Comparison of ENCODE assay signal across 14 cellular contexts in the genomic region with DNA sequence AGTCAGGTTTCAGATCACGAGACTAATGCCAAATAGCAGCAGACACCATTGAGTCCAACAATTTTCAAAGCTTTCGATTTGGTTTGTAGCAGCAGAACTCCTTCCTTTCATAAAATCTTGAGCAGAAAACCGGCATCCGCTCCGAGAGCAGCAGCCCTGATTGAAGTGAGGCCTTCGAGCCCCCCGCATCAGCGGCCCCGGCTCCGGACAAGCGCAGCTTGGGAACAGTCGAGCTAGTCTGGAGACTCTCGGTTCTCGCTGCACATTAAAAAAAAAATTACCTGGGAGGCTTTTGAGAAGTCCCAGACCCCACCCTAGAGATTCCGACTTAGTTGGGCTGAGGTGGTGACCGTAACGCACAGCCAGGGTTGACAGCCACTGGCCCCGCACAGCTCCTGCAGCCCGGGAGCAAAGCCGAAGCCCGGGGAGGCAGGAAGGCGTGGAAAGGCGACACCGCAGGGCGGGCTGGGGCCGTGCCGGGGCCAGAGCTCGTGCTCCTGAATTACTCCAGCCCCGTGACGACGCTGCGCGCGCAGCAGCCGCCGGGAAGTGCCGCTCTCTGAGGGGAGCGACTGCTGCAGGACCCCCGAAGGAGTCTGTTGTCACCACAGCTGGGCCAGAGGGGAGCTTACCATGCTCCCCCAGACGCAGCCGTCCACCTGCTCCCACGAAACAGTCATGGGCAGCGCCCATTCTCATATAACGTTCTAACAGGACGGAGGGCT. TPM values are rescaled to one million over a fixed set of nuclear protein-coding genes. Genes with fewer than 3 reads are reported as not detected.
DNase-seq lines count a peak whose midpoint lies in the region; ATAC-seq lines count a peak whose summit lies in the region.
"Had no signal": no experiment of that assay in that cellular context is flagged by ENCODE, and none has a peak within 500 bp of the region (broad histone marks: within the 10 kb centered on the region; RNA-seq: fewer than 3 reads in every experiment).

No MANE protein-coding gene starts in this region.

- ATAC-seq in left ventricle myocardium superior (peak; percentile 98), esophagus mucosa (no peak), GM19467 (IDR thresholded peaks at IDR 0.05; ENCODE audit: unreplicated experiment) (no peak)

- intact Hi-C loops in left ventricle myocardium superior (cut with micrococcal nuclease): no loop called here
- intact Hi-C loops in posterior vena cava (cut with DNase I): no loop called here

- peak; percentile 28 for DNase-seq in DMS53 treated with DMSO at 0.1 percent for 48 hours (lab: John Stamatoyannopoulos, UW; ENCODE audit: unreplicated experiment)
- peak; percentile 95 for DNase-seq in NCI-H526 treated with DMSO at 0.1 percent for 48 hours (lab: John Stamatoyannopoulos, UW)
- peak; percentile 86 for DNase-seq in left ventricle myocardium superior
- DNase-seq in posterior vena cava (ENCODE audit: low spot score): peak; percentile 78
- DNase-seq in GDM1 (lab: John Stamatoyannopoulos, UW): no peak
- no peak for DNase-seq in HT-29 (ENCODE audit: low spot score)
- DNase-seq: activated CD4-positive, alpha-beta T cell treated with anti-CD3 and anti-CD28 coated beads for 4 hours; activated naive CD4-positive, alpha-beta T cell treated with anti-CD3 and anti-CD28 coated beads, Interleukin-2, amount 50 U/mL, for 16 hours; effector memory CD4-positive, alpha-beta T cell; NCI-H1694 treated with DMSO at 0.1 percent for 48 hours; occipital lobe; RPMI8226 had no signal

RNA-seq across cellular contexts. Expression of gene SPATA19, which starts 57.8 kb away (rescaled TPM):
- total RNA-seq in left ventricle myocardium superior (not detected), posterior vena cava (not detected), esophagus mucosa (not detected)
- total RNA-seq in HT-29 (2014; rRNA removed; shearing (Covaris generic)): not detected in 2 replicates
- total RNA-seq: occipital lobe had no signal

Comparison
In these comparisons a context has a peak if more than half of its experiments do, and no peak if none do; other contexts are left out.
1. DNase-seq: peak in DMS53 treated with DMSO at 0.1 percent for 48 hours (single experiment), NCI-H526 treated with DMSO at 0.1 percent for 48 hours (single experiment), left ventricle myocardium superior (single experiment) and posterior vena cava (single experiment); none in GDM1 (single experiment) and HT-29 (single experiment).